ENCODE assay signal across 19 cellular contexts in the genomic region with DNA sequence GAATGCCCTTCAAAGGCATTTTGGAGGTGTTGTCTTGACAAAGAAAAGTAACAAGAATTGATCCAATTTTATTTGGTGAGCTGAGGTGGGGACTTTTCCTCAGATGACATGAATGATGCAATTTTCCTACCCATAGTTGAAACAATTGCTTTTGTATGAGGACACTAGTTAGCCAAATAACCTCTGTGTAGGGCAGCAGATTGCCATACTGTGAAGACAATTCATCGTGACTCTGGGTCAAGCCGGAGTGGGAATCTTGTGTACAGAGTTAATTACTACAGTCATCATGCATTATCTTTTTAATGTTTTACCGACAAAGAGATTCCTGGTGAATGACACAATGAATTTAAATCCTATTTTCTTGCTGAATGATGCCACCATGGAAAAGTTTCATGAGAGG.
DNase-seq lines count a peak whose midpoint lies in the region; ATAC-seq, FAIRE-seq and TF ChIP-seq lines count a peak whose summit lies in the region.
"Had no signal": no experiment of that assay in that cellular context is flagged by ENCODE, and none has a peak within 500 bp of the region (broad histone marks: within the 10 kb centered on the region; RNA-seq: fewer than 3 reads in every experiment).

No MANE protein-coding gene starts in this region.

- intact Hi-C loops in HCT116 (cut with micrococcal nuclease): no loop called here
- intact Hi-C loops in Right ventricle myocardium superior (cut with DNase I): no loop called here

- H3K4me1 ChIP-seq in HCT116 (ENCODE audit: control insufficient read depth in 1 of 2, insufficient read depth in 2 of 2, low read length in 2 of 2) (peaks cover 0 to 11% of the 10 kb centered on the region in 2 experiments; a peak in 2 of 4 replicates), keratinocyte (ENCODE audit: control insufficient read depth, extremely low read depth, insufficient read depth, low read length) (no peaks in the 10 kb centered on the region)
- H3K4me1 ChIP-seq: BLaER1 had no signal

- H3K36me3 Mint-ChIP-seq in type B pancreatic cell: no peaks in the 10 kb centered on the region
- H3K36me3 Mint-ChIP-seq: CD8-positive, alpha-beta memory T cell; T-cell had no signal

- CTCF ChIA-PET in HCT116 (lab: Charles Lee): no interaction called here

- FAIRE-seq in keratinocyte (lab: Jason Lieb, UNC): peak; percentile 26

- H3K27me3 Mint-ChIP-seq in type B pancreatic cell: peaks cover 11% of the 10 kb centered on the region
- H3K27me3 Mint-ChIP-seq: T-cell had no signal

- no peaks in the 10 kb centered on the region for H3K4me1 Mint-ChIP-seq in type B pancreatic cell (ENCODE audit: unreplicated experiment)
- H3K4me1 Mint-ChIP-seq: CD8-positive, alpha-beta memory T cell had no signal

- H3K27me3 ChIP-seq in HCT116 (ENCODE audit: insufficient read depth, low read length) (no peaks in the 10 kb centered on the region), keratinocyte (ENCODE audit: control insufficient read depth, extremely low read depth, insufficient read depth, low read length) (no peaks in the 10 kb centered on the region)
- H3K27me3 ChIP-seq: BLaER1 had no signal

- ATAC-seq in HCT116 (peak; percentile 61; the same call in 1 of the 2 replicates), Right ventricle myocardium superior (ENCODE audit: poor library complexity) (no peak), HG02970 (IDR thresholded peaks at IDR 0.05; ENCODE audit: low FRiP score, unreplicated experiment) (no peak)
- ATAC-seq: T-cell had no signal

- dilution Hi-C loops in keratinocyte (cut with MboI; ENCODE audit: extremely low pct_ligation_motif_present, low sequenced_read_pairs): no loop called here

- no peak overlapping the region for H3K4me3 Mint-ChIP-seq in type B pancreatic cell
- H3K4me3 Mint-ChIP-seq: CD8-positive, alpha-beta memory T cell; T-cell had no signal

- TF ChIP-seq CTCF in HCT116 (IDR thresholded peaks at IDR 0.05 in 2 of 3, conservative IDR thresholded peaks at IDR 0.05 in 1 of 3; ENCODE audit: borderline replicate concordance in 1 of 3, insufficient read depth in 1 of 3, low read depth in 2 of 3, low read length in 2 of 3) (no peak), keratinocyte (optimal IDR thresholded peaks at IDR 0.05 in 1 of 3, IDR thresholded peaks at IDR 0.05 in 1 of 3, conservative IDR thresholded peaks at IDR 0.05 in 1 of 3; ENCODE audit: extremely low read depth in 1 of 3, insufficient read depth in 2 of 3, low read length in 3 of 3) (no peak), type B pancreatic cell (conservative IDR thresholded peaks at IDR 0.05) (no peak)

- H3K9ac ChIP-seq in HCT116 (ENCODE audit: low read length) (no peak overlapping the region), keratinocyte (ENCODE audit: control insufficient read depth, extremely low read depth, insufficient read depth, low read length) (no peak overlapping the region)
- H3K9ac ChIP-seq: BLaER1 had no signal

- no peaks in the 10 kb centered on the region for H3K36me3 ChIP-seq in HCT116 (ENCODE audit: control insufficient read depth in 1 of 2, insufficient read depth in 2 of 2, low read length in 2 of 2)
- H3K36me3 ChIP-seq in keratinocyte (ENCODE audit: control insufficient read depth in 2 of 2, extremely low read depth in 1 of 2, insufficient read depth in 2 of 2, low read length in 2 of 2): no peaks in the 10 kb centered on the region
- H3K36me3 ChIP-seq: BLaER1 had no signal

- peak; percentile 26 for DNase-seq in Caki2 (ENCODE audit: low read depth)
- peak; percentile 60 for DNase-seq in HCT116 (ENCODE audit: low read depth, low spot score)
- DNase-seq in RPMI7951 (ENCODE audit: low read depth): peak; percentile 4
- DNase-seq in keratinocyte (ENCODE audit: low read depth, low spot score): no peak
- no peak for DNase-seq in Right ventricle myocardium superior
- DNase-seq in putamen (ENCODE audit: low spot score): no peak
- DNase-seq in type B pancreatic cell (ENCODE audit: extremely low spot score, unreplicated experiment): no peak
- DNase-seq: CD8-positive, alpha-beta memory T cell; DMS153; EL; GOT3; IMR-90; NCI-H1436; NCI-H2081 treated with DMSO at 0.1 percent for 48 hours; NCI-H345; NCI-H774; T-cell had no signal

- RAD21 ChIA-PET in HCT116 (lab: Charles Lee; ENCODE audit: low non-redundant PET in 1 of 2, low total read pairs in 2 of 2, uncharacterized antibody in 2 of 2, unreplicated experiment in 2 of 2): no interaction called here

- no peaks in the 10 kb centered on the region for H3K9me1 ChIP-seq in keratinocyte (ENCODE audit: control insufficient read depth, extremely low read depth, insufficient read depth, low read length)

- H3K79me2 ChIP-seq in HCT116 (ENCODE audit: insufficient read depth, low read length): no peaks in the 10 kb centered on the region
- no peaks in the 10 kb centered on the region for H3K79me2 ChIP-seq in keratinocyte (ENCODE audit: control insufficient read depth, insufficient read depth, low read length)

- H3K4me2 ChIP-seq in HCT116 (ENCODE audit: low read length) (peak overlapping the region; percentile 44), keratinocyte (ENCODE audit: control insufficient read depth, extremely low read depth, insufficient read depth, low read depth, low read length) (no peak overlapping the region)
- H3K4me2 ChIP-seq: BLaER1 had no signal

- H3K9me3 ChIP-seq in HCT116 (ENCODE audit: control insufficient read depth in 1 of 2, insufficient read depth in 1 of 2, low read depth in 1 of 2, low read length in 2 of 2) (no peaks in the 10 kb centered on the region), keratinocyte (ENCODE audit: control insufficient read depth, low read depth, low read length) (no peaks in the 10 kb centered on the region)
- H3K9me3 ChIP-seq: BLaER1 had no signal

- in situ Hi-C loops in Caki2 (cut with HindIII; ENCODE audit: low pct_unique_long_range_greater_than_20kb, low sequenced_read_pairs): no loop called here

- H2AFZ ChIP-seq in HCT116 (ENCODE audit: low read depth, low read length, poor library complexity, severe bottlenecking): peak overlapping the region; percentile 95
- no peak overlapping the region for H2AFZ ChIP-seq in keratinocyte (ENCODE audit: control insufficient read depth, low read length)

- no peaks in the 10 kb centered on the region for H3K9me2 ChIP-seq in HCT116 (ENCODE audit: insufficient read depth)

- POLR2A ChIA-PET in HCT116 (lab: Charles Lee): no interaction called here

- no peak overlapping the region; a peak in 1 of 4 replicates for H3K4me3 ChIP-seq in HCT116 (replicated peaks in 1 of 2; ENCODE audit: low read depth in 1 of 2, low read length in 2 of 2)
- H3K4me3 ChIP-seq in keratinocyte (ENCODE audit: control insufficient read depth in 2 of 3, extremely low read depth in 1 of 3, insufficient read depth in 2 of 3, low read depth in 1 of 3, low read length in 3 of 3): no peak overlapping the region
- H3K4me3 ChIP-seq: BLaER1 had no signal

- no peak overlapping the region for H3K27ac Mint-ChIP-seq in type B pancreatic cell
- H3K27ac Mint-ChIP-seq: CD8-positive, alpha-beta memory T cell; T-cell had no signal

- H4K20me1 ChIP-seq in HCT116 (ENCODE audit: insufficient read depth) (no peaks in the 10 kb centered on the region), keratinocyte (ENCODE audit: control insufficient read depth, extremely low read depth, insufficient read depth, low read length) (no peaks in the 10 kb centered on the region)
- H4K20me1 ChIP-seq: BLaER1 had no signal

- no peak overlapping the region for H3K27ac ChIP-seq in HCT116 (ENCODE audit: low read depth, low read length)
- no peak overlapping the region for H3K27ac ChIP-seq in keratinocyte (ENCODE audit: control insufficient read depth, insufficient read depth, low read length)
- H3K27ac ChIP-seq: BLaER1 had no signal

- no peak for TF ChIP-seq POLR2A in HCT116 (IDR thresholded peaks at IDR 0.05; ENCODE audit: borderline replicate concordance, extremely low read depth, insufficient read depth, insufficient read length)

- no peaks in the 10 kb centered on the region for H3K9me3 Mint-ChIP-seq in type B pancreatic cell
- H3K9me3 Mint-ChIP-seq: T-cell had no signal

- BruUV-seq in HCT116 (replicated peaks; lab: Mats Ljungman, UMichigan): no TSS peak

- TF ChIP-seq RAD21 in HCT116 (IDR thresholded peaks at IDR 0.05; ENCODE audit: low read depth): 0 out of 2 replicates have a peak, but pooled peaks have one; percentile 8

TF ChIP-seq in HCT116, 20 proteins besides CTCF, POLR2A, EP300 and RAD21 (continues in another document):
- TF ChIP-seq SIN3A (IDR thresholded peaks at IDR 0.05; ENCODE audit: low read depth): no peak
- no peak for TF ChIP-seq YY1 (IDR thresholded peaks at IDR 0.05; ENCODE audit: extremely low read depth, insufficient replicate concordance, low read depth, low read length)
- TF ChIP-seq POLR2AphosphoS5 (IDR thresholded peaks at IDR 0.05; ENCODE audit: low read depth, low read length): 0 out of 2 replicates have a peak, but pooled peaks have one; percentile 23
- peak; percentile 40; the same call in 1 of the 2 replicates for TF ChIP-seq CBX3 (IDR thresholded peaks at IDR 0.05; ENCODE audit: low read depth)
- no peak for TF ChIP-seq ZBTB33 (IDR thresholded peaks at IDR 0.05; ENCODE audit: extremely low read depth, insufficient replicate concordance, low read length)
- TF ChIP-seq, protein P1, sequence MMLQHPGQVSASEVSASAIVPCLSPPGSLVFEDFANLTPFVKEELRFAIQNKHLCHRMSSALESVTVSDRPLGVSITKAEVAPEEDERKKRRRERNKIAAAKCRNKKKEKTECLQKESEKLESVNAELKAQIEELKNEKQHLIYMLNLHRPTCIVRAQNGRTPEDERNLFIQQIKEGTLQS (IDR thresholded peaks at IDR 0.05): peak; percentile 36; the same call in 1 of the 2 replicates
- peak; percentile 83 for TF ChIP-seq TCF7L2 (IDR thresholded peaks at IDR 0.05; ENCODE audit: borderline replicate concordance, extremely low read depth, insufficient read depth, insufficient read length)
- TF ChIP-seq ZNF274 (IDR thresholded peaks at IDR 0.05; ENCODE audit: low read depth, low read length): no peak

Comparison
In these comparisons a context has a peak if more than half of its experiments do, and no peak if none do; other contexts are left out.
1. DNase-seq: peak in Caki2 (single experiment), HCT116 (single experiment) and RPMI7951 (single experiment); none in keratinocyte (single experiment), Right ventricle myocardium superior (single experiment), putamen (single experiment) and type B pancreatic cell (single experiment).